Comparison of ENCODE assay signal across 17 cellular contexts in the genomic region with DNA sequence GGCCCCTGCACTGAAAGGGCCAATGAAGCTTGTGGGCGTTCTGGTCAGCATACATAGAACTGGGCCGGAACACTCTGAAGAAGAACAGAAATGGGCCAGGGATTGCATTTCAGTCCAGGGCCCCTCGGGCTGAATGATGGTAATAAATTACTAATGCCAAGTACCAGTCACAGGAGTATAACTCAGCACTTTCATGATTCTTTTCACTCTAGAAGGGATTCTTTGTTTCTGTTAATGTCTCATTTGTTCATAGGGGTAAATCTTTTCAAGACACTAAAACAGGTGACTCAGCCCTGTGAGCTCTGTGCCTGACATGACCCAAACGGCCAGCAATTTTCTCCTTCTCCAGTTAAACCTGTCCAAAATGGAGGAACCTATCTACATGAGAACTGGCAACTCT. TPM values are rescaled to one million over a fixed set of nuclear protein-coding genes. Genes with fewer than 3 reads are reported as not detected.
"Had no signal": no experiment of that assay in that cellular context is flagged by ENCODE, and none has a peak within 500 bp of the region (broad histone marks: within the 10 kb centered on the region; RNA-seq: fewer than 3 reads in every experiment).

No MANE protein-coding gene starts in this region.

RNA-seq across cellular contexts. Expression of a gene that starts 15.7 kb away (rescaled TPM):
- total RNA-seq: activated B cell treated with CpG ODN at 0.5 μM for 24 hours; activated CD4-positive, alpha-beta memory T cell treated with anti-CD3 and anti-CD28 coated beads for 36 hours; activated CD4-positive, alpha-beta T cell treated with anti-CD3 and anti-CD28 coated beads, Interleukin-2, amount 10 ng/mL, durations not matched to agents 24 days and 14 days; activated CD8-positive, alpha-beta memory T cell treated with anti-CD3 and anti-CD28 coated beads for 36 hours; activated CD8-positive, alpha-beta T cell treated with anti-CD3 and anti-CD28 coated beads for 36 hours; activated naive CD4-positive, alpha-beta T cell treated with anti-CD3 and anti-CD28 coated beads for 36 hours; activated naive CD4-positive, alpha-beta T cell treated with anti-CD3 and anti-CD28 coated beads, Interleukin-2, amount 50 U/mL, for 72 hours; activated naive CD8-positive, alpha-beta T cell treated with anti-CD3 and anti-CD28 coated beads for 36 hours; activated T-cell treated with anti-CD3 and anti-CD28 coated beads, Interleukin-2, amount 50 U/mL, for 4 hours; activated T-cell treated with anti-CD3 and anti-CD28 coated beads, Interleukin-2, amount 50 U/mL, for 72 hours; activated T-helper 1 cell treated with anti-CD3 and anti-CD28 coated beads, Interleukin-12 subunit alpha, Interleukin-12 subunit beta, Interleukin-2, Interleukin-4 antibody, amounts not matched to agents 30 ng/mL and 10 ng/mL and 1 ng/mL, durations not matched to agents 14 hours and 24 hours and 36 hours; adrenal gland; aorta; astrocyte; body of pancreas; breast epithelium; cardiac muscle cell had no signal
- polyA plus RNA-seq: adrenal gland, aorta, cardiac muscle cell had no signal
